In the genomic region with DNA sequence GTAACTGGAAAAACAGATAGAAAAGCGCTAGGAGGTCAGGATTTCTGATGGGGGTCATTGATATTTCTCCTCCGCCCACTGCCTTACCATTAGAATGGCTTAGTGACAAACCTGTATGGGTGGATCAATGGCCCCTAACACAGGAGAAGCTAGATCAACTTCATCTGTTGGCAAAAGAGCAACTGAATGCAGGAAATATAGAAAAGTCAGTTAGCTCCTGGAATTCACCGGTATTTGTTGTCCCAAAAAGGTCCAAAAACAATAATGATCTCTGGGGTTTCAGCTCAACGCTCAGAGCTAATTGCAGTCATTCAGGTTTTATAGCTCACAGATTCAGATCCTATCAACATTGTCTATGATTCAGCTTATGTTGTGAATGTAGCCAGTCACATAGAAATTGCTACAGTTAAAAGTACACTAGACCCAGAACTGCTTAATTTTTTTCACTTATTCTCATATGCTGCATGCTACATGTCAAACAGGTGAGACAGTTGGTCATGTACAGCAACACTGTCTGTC, we compare ENCODE assay signal across 21 cellular contexts.
DNase-seq lines count a peak whose midpoint lies in the region; ATAC-seq, FAIRE-seq and TF ChIP-seq lines count a peak whose summit lies in the region.
"Had no signal": no experiment of that assay in that cellular context is flagged by ENCODE, and none has a peak within 500 bp of the region (broad histone marks: within the 10 kb centered on the region; RNA-seq: fewer than 3 reads in every experiment).

No MANE protein-coding gene starts in this region.

- no peak overlapping the region for H3K27ac Mint-ChIP-seq in activated T-helper 1 cell treated with anti-CD3 and anti-CD28 coated beads, Interleukin-12 subunit alpha, Interleukin-12 subunit beta, Interleukin-2, Interleukin-4 antibody, amounts not matched to agents 30 ng/mL and 10 ng/mL and 1 ng/mL, durations not matched to agents 14 hours and 24 hours and 36 hours
- H3K27ac Mint-ChIP-seq: CD8-positive, alpha-beta memory T cell had no signal

- H3K9ac ChIP-seq in HUES48 (ENCODE audit: low read depth, low read length) = no peak overlapping the region

- H3K4me3 ChIP-seq in HUES48 (ENCODE audit: low read depth, low read length) (no peak overlapping the region), mucosa of descending colon (no peak overlapping the region), testis (no peak overlapping the region)

- no peaks in the 10 kb centered on the region for H3K9me3 Mint-ChIP-seq in activated T-helper 1 cell treated with anti-CD3 and anti-CD28 coated beads, Interleukin-12 subunit alpha, Interleukin-12 subunit beta, Interleukin-2, Interleukin-4 antibody, amounts not matched to agents 30 ng/mL and 10 ng/mL and 1 ng/mL, durations not matched to agents 14 hours and 24 hours and 36 hours

- H3K9me3 ChIP-seq in HUES48 (ENCODE audit: control insufficient read depth, insufficient read depth, low read length) (no peaks in the 10 kb centered on the region), mucosa of descending colon (no peaks in the 10 kb centered on the region), testis (no peaks in the 10 kb centered on the region)

- peak; percentile 59 for ATAC-seq in mucosa of descending colon
- ATAC-seq in GM18861 (IDR thresholded peaks at IDR 0.05; ENCODE audit: unreplicated experiment) = no peak

- no peak overlapping the region for H3K4me3 Mint-ChIP-seq in activated T-helper 1 cell treated with anti-CD3 and anti-CD28 coated beads, Interleukin-12 subunit alpha, Interleukin-12 subunit beta, Interleukin-2, Interleukin-4 antibody, amounts not matched to agents 30 ng/mL and 10 ng/mL and 1 ng/mL, durations not matched to agents 14 hours and 24 hours and 36 hours
- H3K4me3 Mint-ChIP-seq: CD8-positive, alpha-beta memory T cell had no signal

- FAIRE-seq in colon (lab: Jason Lieb, UNC) = peak; percentile 43
- FAIRE-seq: D721Med had no signal

- TF ChIP-seq CTCF in 22Rv1 (IDR thresholded peaks at IDR 0.05) (no peak), mucosa of descending colon (IDR thresholded peaks at IDR 0.05) (no peak), testis (IDR thresholded peaks at IDR 0.05) (no peak)

- H3K36me3 ChIP-seq in HUES48 (ENCODE audit: control insufficient read depth, insufficient read depth, low read length) (no peaks in the 10 kb centered on the region), mucosa of descending colon (ENCODE audit: low read depth) (no peaks in the 10 kb centered on the region), testis (ENCODE audit: low read depth, missing control alignments) (no peaks in the 10 kb centered on the region)

- WGBS in testis, 2 donors = 88 to 94% methylated on average over 4 of the region's 4 CpGs

- intact Hi-C loops in mucosa of descending colon (cut with DNase I, micrococcal nuclease) = no loop called here
- intact Hi-C loops in activated T-helper 1 cell treated with anti-CD3 and anti-CD28 coated beads, Interleukin-12 subunit alpha, Interleukin-12 subunit beta, Interleukin-2, Interleukin-4 antibody, amounts not matched to agents 30 ng/mL and 10 ng/mL and 1 ng/mL, durations not matched to agents 14 hours and 24 hours and 36 hours (cut with micrococcal nuclease) = no loop called here
- intact Hi-C loops in testis (cut with DNase I; ENCODE audit: low total_unique reads) = no loop called here

- H3K27ac ChIP-seq in 22Rv1 (peak overlapping the region; percentile 60), HUES48 (ENCODE audit: low read depth, low read length) (peak overlapping the region; percentile 57), testis (no peak overlapping the region)
- H3K27ac ChIP-seq: C4-2B had no signal

- no peaks in the 10 kb centered on the region for H3K27me3 Mint-ChIP-seq in activated T-helper 1 cell treated with anti-CD3 and anti-CD28 coated beads, Interleukin-12 subunit alpha, Interleukin-12 subunit beta, Interleukin-2, Interleukin-4 antibody, amounts not matched to agents 30 ng/mL and 10 ng/mL and 1 ng/mL, durations not matched to agents 14 hours and 24 hours and 36 hours (ENCODE audit: insufficient read depth)
- H3K27me3 Mint-ChIP-seq: CD8-positive, alpha-beta memory T cell had no signal

- peaks cover 19% of the 10 kb centered on the region for H3K4me1 ChIP-seq in HUES48 (ENCODE audit: control insufficient read depth, insufficient read depth, low read length)
- H3K4me1 ChIP-seq in mucosa of descending colon (ENCODE audit: low read depth) = no peaks in the 10 kb centered on the region
- H3K4me1 ChIP-seq in testis = no peaks in the 10 kb centered on the region

- DNase-seq in mucosa of descending colon = no peak
- DNase-seq in globus pallidus (ENCODE audit: low spot score) = no peak
- DNase-seq in activated T-helper 1 cell treated with anti-CD3 and anti-CD28 coated beads, Interleukin-12 subunit alpha, Interleukin-12 subunit beta, Interleukin-2, Interleukin-4 antibody, amounts not matched to agents 30 ng/mL and 10 ng/mL and 1 ng/mL, durations not matched to agents 14 hours and 24 hours and 36 hours (ENCODE audit: low spot score) = no peak
- no peak for DNase-seq in testis
- DNase-seq: CD8-positive, alpha-beta memory T cell; DMS53; EL; GF-D8; H7; Karpas-422; NCI-H1694 treated with DMSO at 0.1 percent for 48 hours; NCI-H446; NCI-H526 treated with DMSO at 0.1 percent for 48 hours; OCI-M1; SHP77 had no signal

- H3K27me3 ChIP-seq in HUES48 (ENCODE audit: control insufficient read depth, insufficient read depth, low read length) (0 out of 2 replicates have a peak, but pooled peaks cover 2% of the 10 kb centered on the region), testis (no peaks in the 10 kb centered on the region)

- TF ChIP-seq POLR2A in testis (IDR thresholded peaks at IDR 0.05) = no peak

- H3K4me1 Mint-ChIP-seq in activated T-helper 1 cell treated with anti-CD3 and anti-CD28 coated beads, Interleukin-12 subunit alpha, Interleukin-12 subunit beta, Interleukin-2, Interleukin-4 antibody, amounts not matched to agents 30 ng/mL and 10 ng/mL and 1 ng/mL, durations not matched to agents 14 hours and 24 hours and 36 hours (ENCODE audit: low read depth) = no peaks in the 10 kb centered on the region
- H3K4me1 Mint-ChIP-seq: CD8-positive, alpha-beta memory T cell had no signal

- H3K36me3 Mint-ChIP-seq in activated T-helper 1 cell treated with anti-CD3 and anti-CD28 coated beads, Interleukin-12 subunit alpha, Interleukin-12 subunit beta, Interleukin-2, Interleukin-4 antibody, amounts not matched to agents 30 ng/mL and 10 ng/mL and 1 ng/mL, durations not matched to agents 14 hours and 24 hours and 36 hours (ENCODE audit: low read depth) = no peaks in the 10 kb centered on the region

Comparison
In these comparisons a context has a peak if more than half of its experiments do, and no peak if none do; other contexts are left out.
1. H3K27ac ChIP-seq: peak in 22Rv1 (single experiment) and HUES48 (single experiment); none in testis (0 of 2).